In the genomic region with DNA sequence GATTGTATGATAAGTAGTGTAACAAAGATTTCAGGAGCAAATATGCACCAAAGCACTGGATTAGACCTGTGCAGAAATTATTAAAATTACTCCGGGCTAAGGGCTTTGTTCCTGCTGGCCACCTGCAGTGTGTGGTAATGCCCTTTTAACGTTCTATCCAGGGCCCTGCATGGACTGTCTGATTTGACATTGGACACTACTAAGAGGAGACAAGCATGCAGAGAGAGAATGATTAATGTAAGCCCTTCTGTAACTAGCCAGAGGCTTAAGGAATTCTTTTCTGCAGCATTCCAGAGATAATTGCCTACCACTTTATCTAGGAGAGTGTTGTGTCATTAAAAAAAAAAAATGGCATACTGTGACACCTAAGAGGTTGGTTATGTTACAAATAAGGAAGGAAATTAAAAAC, we compare ENCODE assay signal across 16 cellular contexts.
DNase-seq lines count a peak whose midpoint lies in the region; ATAC-seq and TF ChIP-seq lines count a peak whose summit lies in the region.
"Had no signal": no experiment of that assay in that cellular context is flagged by ENCODE, and none has a peak within 500 bp of the region (broad histone marks: within the 10 kb centered on the region; RNA-seq: fewer than 3 reads in every experiment).

No MANE protein-coding gene starts in this region.

- CTCF ChIA-PET in Caco-2 (lab: Charles Lee) (no interaction called here), IMR-90 (lab: Yijun Ruan, JAX) (interaction anchor here (0.6 kb wide), 1 partner anchor 1399 kb away, joined by 4 read pairs; no protein-coding TSS in a partner anchor)

- TF ChIP-seq POLR2A in IMR-90 (IDR thresholded peaks at IDR 0.05; ENCODE audit: low read depth, low read length) (no peak), stomach (IDR thresholded peaks at IDR 0.05) (no peak), uterus (IDR thresholded peaks at IDR 0.05) (no peak)

- no peak overlapping the region for H3K14ac ChIP-seq in IMR-90 (replicated peaks; ENCODE audit: low read depth, low read length)

- H2AK5ac ChIP-seq in IMR-90 (ENCODE audit: low read depth, low read length): no peak overlapping the region

- H3K36me3 ChIP-seq in Caco-2 (ENCODE audit: control insufficient read depth, insufficient read depth, low read length) (no peaks in the 10 kb centered on the region), IMR-90 (ENCODE audit: control insufficient read depth, insufficient read depth, low read length) (no peaks in the 10 kb centered on the region), stomach (no peaks in the 10 kb centered on the region), uterus (no peaks in the 10 kb centered on the region)
- H3K36me3 ChIP-seq: esophagus muscularis mucosa had no signal

- H3K18ac ChIP-seq in IMR-90 (ENCODE audit: low read depth, low read length): no peak overlapping the region

- no peak overlapping the region for H3K23ac ChIP-seq in IMR-90 (ENCODE audit: low read depth, low read length)

- no peak overlapping the region for H3K56ac ChIP-seq in IMR-90 (ENCODE audit: extremely low read depth, insufficient read depth, low read length)

- no peak overlapping the region for H4K91ac ChIP-seq in IMR-90 (ENCODE audit: insufficient read depth, low read depth, low read length)

- H2AK9ac ChIP-seq in IMR-90 (replicated peaks; ENCODE audit: low read depth, low read length, poor library complexity): no peak overlapping the region

- H3K27ac ChIP-seq in IMR-90 (ENCODE audit: insufficient read depth, low read length) (no peak overlapping the region), stomach (no peak overlapping the region), uterus (no peak overlapping the region)
- H3K27ac ChIP-seq: esophagus muscularis mucosa had no signal

- H3K4me1 ChIP-seq in Caco-2: peaks cover 46% of the 10 kb centered on the region
- peaks cover 5% of the 10 kb centered on the region for H3K4me1 ChIP-seq in IMR-90 (ENCODE audit: control insufficient read depth, insufficient read depth, low read length)
- peaks cover 0 to 54% (median 17%) of the 10 kb centered on the region in 4 donors for H3K4me1 ChIP-seq in stomach
- H3K4me1 ChIP-seq in uterus: no peaks in the 10 kb centered on the region

- no peak overlapping the region for H3K4me2 ChIP-seq in IMR-90 (ENCODE audit: low read depth, low read length)

- no peak overlapping the region for H2BK15ac ChIP-seq in IMR-90 (ENCODE audit: low read depth, low read length)

- H3K4me3 ChIP-seq in Caco-2 (ENCODE audit: low read depth, low read length): no peak overlapping the region
- H3K4me3 ChIP-seq in IMR-90 (ENCODE audit: insufficient read depth, low read depth, low read length): no peak overlapping the region
- H3K4me3 ChIP-seq in stomach: no peak overlapping the region
- H3K4me3 ChIP-seq in uterus: no peak overlapping the region
- H3K4me3 ChIP-seq: esophagus muscularis mucosa had no signal

- 60% methylated on average over 1 of the region's 2 CpGs; no CpG with 5 or more reads in 1 of the 2 experiments for WGBS in IMR-90 (ENCODE audit: extremely low coverage in 2 of 2, insufficient read length in 1 of 2), 2 experiments
- 45 to 65% (median 56%) methylated on average over 2 of the region's 2 CpGs for WGBS in stomach, 5 donors

- H2BK20ac ChIP-seq in IMR-90 (ENCODE audit: low read depth, low read length): no peak overlapping the region

- no TSS peak for BruUV-seq in Caco-2 (replicated peaks; lab: Mats Ljungman, UMichigan)
- BruUV-seq in IMR-90 (replicated peaks; lab: Mats Ljungman, UMichigan): no TSS peak

- no peaks in the 10 kb centered on the region for H3K79me1 ChIP-seq in IMR-90 (ENCODE audit: low read depth in 1 of 2, low read length in 2 of 2)

- no peak for TF ChIP-seq RAD21 in IMR-90 (IDR thresholded peaks at IDR 0.05; ENCODE audit: low read length)

- POLR2A ChIA-PET in Caco-2 (lab: Charles Lee) (no interaction called here), IMR-90 (lab: Charles Lee; ENCODE audit: unreplicated experiment) (no interaction called here)

- intact Hi-C loops in Caco-2 (cut with micrococcal nuclease; ENCODE audit: unreplicated experiment) (loop anchor here (1.0 to 5.0 kb wide), 6 partner anchors 30 to 206 kb away; no protein-coding TSS in a partner anchor), IMR-90 (cut with micrococcal nuclease) (no loop called here), stomach (cut with DNase I; ENCODE audit: low total_unique reads) (no loop called here), uterus (cut with DNase I; ENCODE audit: low total_unique reads) (no loop called here)

- H3K9me3 Mint-ChIP-seq in Caco-2 (ENCODE audit: unreplicated experiment): no peaks in the 10 kb centered on the region

- H3K27ac Mint-ChIP-seq in Caco-2 (ENCODE audit: unreplicated experiment): peak overlapping the region; percentile 89
- H3K27ac Mint-ChIP-seq: stimulated activated memory B cell treated with anti-CD40 and anti-IgM and Interleukin-4, amounts not matched to agents 10 μg/mL and 1 μg/mL and 100 μg/mL, for 72 hours had no signal

- peaks cover 45% of the 10 kb centered on the region for H3K4me1 Mint-ChIP-seq in Caco-2 (ENCODE audit: low read depth, unreplicated experiment)
- H3K4me1 Mint-ChIP-seq: stimulated activated memory B cell treated with anti-CD40 and anti-IgM and Interleukin-4, amounts not matched to agents 10 μg/mL and 1 μg/mL and 100 μg/mL, for 72 hours had no signal

- no peak overlapping the region for H4K5ac ChIP-seq in IMR-90 (ENCODE audit: low read depth, low read length)

- H2AFZ ChIP-seq in IMR-90 (replicated peaks; ENCODE audit: low read length, poor library complexity): no peak overlapping the region

- TF ChIP-seq EP300 in stomach (IDR thresholded peaks at IDR 0.05): no peak

- H3K9me3 ChIP-seq in Caco-2: no peaks in the 10 kb centered on the region
- no peaks in the 10 kb centered on the region for H3K9me3 ChIP-seq in IMR-90 (ENCODE audit: control insufficient read depth, insufficient read depth, low read length)
- H3K9me3 ChIP-seq in stomach: no peaks in the 10 kb centered on the region
- no peaks in the 10 kb centered on the region for H3K9me3 ChIP-seq in uterus
- H3K9me3 ChIP-seq: esophagus muscularis mucosa had no signal

- H3K36me3 Mint-ChIP-seq in Caco-2 (ENCODE audit: insufficient read depth, unreplicated experiment): no peaks in the 10 kb centered on the region
- H3K36me3 Mint-ChIP-seq: stimulated activated memory B cell treated with anti-CD40 and anti-IgM and Interleukin-4, amounts not matched to agents 10 μg/mL and 1 μg/mL and 100 μg/mL, for 72 hours had no signal

- in situ Hi-C loops in IMR-90 (cut with MboI; ENCODE audit: low sequenced_read_pairs): no loop called here

- dilution Hi-C loops in IMR-90 (cut with HindIII; ENCODE audit: low sequenced_read_pairs, unreplicated experiment): no loop called here

- DNase-seq in Caco-2: peak; percentile 58 to 67
- peak; percentile 6 for DNase-seq in IMR-90
- peak; percentile 87 for DNase-seq in amniotic epithelial cell (ENCODE audit: low read depth)
- DNase-seq in left kidney (ENCODE audit: low read depth, low spot score): peak; percentile 91
- DNase-seq in stomach: no peak
- DNase-seq in NOMO-1 (lab: John Stamatoyannopoulos, UW; ENCODE audit: unreplicated experiment in 2 of 2): no peak
- DNase-seq in uterus: no peak
- DNase-seq in NCI-H2107 (lab: John Stamatoyannopoulos, UW): no peak
- DNase-seq: activated CD4-positive, alpha-beta T cell treated with anti-CD3 and anti-CD28 coated beads for 4 hours; caudate nucleus; kidney; MM.1S; NCI-H526; occipital lobe had no signal

- H4K20me1 ChIP-seq in IMR-90 (ENCODE audit: insufficient read depth, low read length): no peaks in the 10 kb centered on the region

- H3K4ac ChIP-seq in IMR-90 (ENCODE audit: low read depth, low read length): no peak overlapping the region

- no peak overlapping the region for H4K8ac ChIP-seq in IMR-90 (ENCODE audit: low read depth in 2 of 2, low read length in 2 of 2)

- H3K27me3 ChIP-seq in Caco-2 (replicated peaks; ENCODE audit: control insufficient read depth, insufficient read depth, low read length): no peaks in the 10 kb centered on the region
- H3K27me3 ChIP-seq in IMR-90 (ENCODE audit: control insufficient read depth, insufficient read depth, low read length): no peaks in the 10 kb centered on the region
- no peaks in the 10 kb centered on the region for H3K27me3 ChIP-seq in stomach
- no peaks in the 10 kb centered on the region for H3K27me3 ChIP-seq in uterus
- H3K27me3 ChIP-seq: esophagus muscularis mucosa had no signal

- peak overlapping the region; percentile 53 for H3K4me3 Mint-ChIP-seq in Caco-2 (ENCODE audit: unreplicated experiment)
- H3K4me3 Mint-ChIP-seq: stimulated activated memory B cell treated with anti-CD40 and anti-IgM and Interleukin-4, amounts not matched to agents 10 μg/mL and 1 μg/mL and 100 μg/mL, for 72 hours had no signal

- TF ChIP-seq CTCF in Caco-2 (IDR thresholded peaks at IDR 0.05; ENCODE audit: insufficient read depth in 1 of 2, low read depth in 1 of 2, low read length in 1 of 2, severe bottlenecking in 1 of 2, unreplicated experiment in 1 of 2) (no peak), IMR-90 (conservative IDR thresholded peaks at IDR 0.05; ENCODE audit: low read depth, low read length) (no peak), stomach (IDR thresholded peaks at IDR 0.05) (no peak), uterus (IDR thresholded peaks at IDR 0.05) (no peak)

- H2BK120ac ChIP-seq in IMR-90 (ENCODE audit: low read depth, low read length): no peak overlapping the region

- no peaks in the 10 kb centered on the region for H3K9me1 ChIP-seq in IMR-90 (ENCODE audit: insufficient read depth, low read length)

- no peak overlapping the region for H3K9ac ChIP-seq in IMR-90 (ENCODE audit: low read depth, low read length)

- no peak overlapping the region for H2BK5ac ChIP-seq in IMR-90 (ENCODE audit: low read depth, low read length, poor library complexity, severe bottlenecking)

- H3K27me3 Mint-ChIP-seq in Caco-2 (ENCODE audit: insufficient read depth, unreplicated experiment): no peaks in the 10 kb centered on the region
- H3K27me3 Mint-ChIP-seq: stimulated activated memory B cell treated with anti-CD40 and anti-IgM and Interleukin-4, amounts not matched to agents 10 μg/mL and 1 μg/mL and 100 μg/mL, for 72 hours had no signal

- ATAC-seq in IMR-90 (ENCODE audit: low read depth): peak; percentile 70
- ATAC-seq: stimulated activated memory B cell treated with anti-CD40 and anti-IgM and Interleukin-4, amounts not matched to agents 10 μg/mL and 1 μg/mL and 100 μg/mL, for 72 hours had no signal

TF ChIP-seq in IMR-90, 13 proteins besides CTCF, POLR2A, EP300 and RAD21 (continues in another document):
- TF ChIP-seq CEBPB (IDR thresholded peaks at IDR 0.05; ENCODE audit: low read depth, low read length) (no peak), SMC3 (IDR thresholded peaks at IDR 0.05; ENCODE audit: low read depth, low read length) (no peak), RFX5 (IDR thresholded peaks at IDR 0.05; ENCODE audit: low read depth, low read length) (no peak), MAFK (IDR thresholded peaks at IDR 0.05; ENCODE audit: low read depth, low read length) (no peak), NFE2L2 (IDR thresholded peaks at IDR 0.05; ENCODE audit: low read depth, low read length) (no peak), FOS (IDR thresholded peaks at IDR 0.05; ENCODE audit: low read depth, low read length) (no peak)

Comparison
In these comparisons a context has a peak if more than half of its experiments do, and no peak if none do; other contexts are left out.
1. DNase-seq: peak in Caco-2 (2 of 2), IMR-90 (single experiment), amniotic epithelial cell (single experiment) and left kidney (single experiment); none in stomach (single experiment), NOMO-1 (0 of 2), uterus (0 of 2) and NCI-H2107 (single experiment).